ENCODE assay signal across 21 cellular contexts in the genomic region with DNA sequence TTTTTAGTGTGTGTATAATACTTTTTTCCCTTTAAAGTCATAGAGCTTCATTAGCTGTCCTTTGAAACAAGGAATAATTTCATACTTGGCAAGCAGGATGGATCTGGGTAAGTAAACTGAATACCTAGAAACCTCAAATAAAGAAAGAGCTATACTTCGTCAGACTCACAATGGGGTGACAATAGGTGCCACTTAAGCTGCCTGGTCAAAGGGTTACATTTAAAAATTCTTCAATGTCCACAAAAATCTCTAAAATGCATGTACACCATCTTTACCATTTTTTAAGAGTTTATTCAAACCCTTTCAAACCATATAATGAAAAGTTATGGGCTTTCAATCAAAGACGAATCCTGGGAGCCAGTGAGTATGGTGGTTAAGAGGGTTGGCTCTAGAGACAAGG. TPM values are rescaled to one million over a fixed set of nuclear protein-coding genes. Genes with fewer than 3 reads are reported as not detected.
DNase-seq lines count a peak whose midpoint lies in the region; ATAC-seq and TF ChIP-seq lines count a peak whose summit lies in the region.
"Had no signal": no experiment of that assay in that cellular context is flagged by ENCODE, and none has a peak within 500 bp of the region (broad histone marks: within the 10 kb centered on the region; RNA-seq: fewer than 3 reads in every experiment).

No MANE protein-coding gene starts in this region.

- no peaks in the 10 kb centered on the region for H3K27me3 Mint-ChIP-seq in CD4-positive, alpha-beta memory T cell
- H3K27me3 Mint-ChIP-seq in T-cell (no peaks in the 10 kb centered on the region), glutamatergic neuron (ENCODE audit: unreplicated experiment) (no peaks in the 10 kb centered on the region)

- H3K9me3 Mint-ChIP-seq in CD4-positive, alpha-beta memory T cell, result no peaks in the 10 kb centered on the region
- H3K9me3 Mint-ChIP-seq in T-cell (no peaks in the 10 kb centered on the region), glutamatergic neuron (ENCODE audit: unreplicated experiment) (peaks cover 4% of the 10 kb centered on the region)

- no peaks in the 10 kb centered on the region for H3K9me3 ChIP-seq in BLaER1 treated with 17β-estradiol and CSF1 and Interleukin-3, amounts not matched to agents 10 nM and 100 nM (replicated peaks in 1 of 11)
- H3K9me3 ChIP-seq in CD4-positive, alpha-beta memory T cell (ENCODE audit: control insufficient read depth in 1 of 2, low read length in 2 of 2), result no peaks in the 10 kb centered on the region
- H3K9me3 ChIP-seq: adrenal gland, HAP-1, heart right ventricle, lower lobe of right lung, Peyer's patch, tibial artery had no signal

- CTCF ChIA-PET in CD4-positive, alpha-beta memory T cell (lab: Charles Lee; ENCODE audit: partially characterized antibody), result interaction anchor here (1.3 to 1.5 kb wide), 3 partner anchors 8 to 12 kb away, joined by 3 read pairs; no protein-coding TSS in a partner anchor
- CTCF ChIA-PET in T-cell (lab: Charles Lee), result interaction anchor here (0.5 to 0.7 kb wide), 4 partner anchors 193 to 1320 kb away, joined by 3 to 4 read pairs (median 3); no protein-coding TSS in a partner anchor

- H3K27me3 ChIP-seq in BLaER1 treated with 17β-estradiol and CSF1 and Interleukin-3, amounts not matched to agents 10 nM and 100 nM, result peaks cover 0 to 4% (median 0%) of the 10 kb centered on the region in 11 experiments; a peak in 1 of 22 replicates
- H3K27me3 ChIP-seq in CD4-positive, alpha-beta memory T cell (ENCODE audit: insufficient read depth, low read length), result no peaks in the 10 kb centered on the region
- H3K27me3 ChIP-seq: adrenal gland, heart right ventricle, Peyer's patch, tibial artery had no signal

- H3K4me3 ChIP-seq in BLaER1 treated with 17β-estradiol and CSF1 and Interleukin-3, amounts not matched to agents 10 nM and 100 nM, result no peak overlapping the region
- no peak overlapping the region for H3K4me3 ChIP-seq in CD4-positive, alpha-beta memory T cell (ENCODE audit: low read length in 2 of 2)
- H3K4me3 ChIP-seq: adrenal gland, HAP-1, lower lobe of right lung, Peyer's patch, smooth muscle cell, tibial artery had no signal

- H3K4me1 ChIP-seq in BLaER1 treated with 17β-estradiol and CSF1 and Interleukin-3, amounts not matched to agents 10 nM and 100 nM, result peaks cover 31 to 68% (median 42%) of the 10 kb centered on the region in 10 experiments
- H3K4me1 ChIP-seq in CD4-positive, alpha-beta memory T cell (ENCODE audit: insufficient read depth, low read length), result peaks cover 51% of the 10 kb centered on the region

- DNase-seq in CD4-positive, alpha-beta memory T cell, result no peak
- no peak for DNase-seq in T-cell
- no peak for DNase-seq in glutamatergic neuron
- DNase-seq in sciatic nerve (ENCODE audit: low spot score), result no peak
- DNase-seq in SW480 (ENCODE audit: low spot score), result no peak
- no peak for DNase-seq in stimulated activated CD8-positive, alpha-beta memory T cell treated with anti-CD3 and anti-CD28 coated beads, Interleukin-4, amount 100 ng/mL, for 48 hours
- DNase-seq: C1 segment of cervical spinal cord; effector CD4-positive, alpha-beta T cell; EL; heart right ventricle; lower lobe of right lung; NCI-H2171; NCI-H748 treated with DMSO at 0.1 percent for 48 hours; Peyer's patch; tibial artery; WERI-Rb-1 had no signal

- H3K4me3 Mint-ChIP-seq in CD4-positive, alpha-beta memory T cell, result peak overlapping the region in 6 of 8 donors; percentile 44 to 89 (median 69)
- peak overlapping the region; percentile 61 to 97 (median 96) for H3K4me3 Mint-ChIP-seq in T-cell
- H3K4me3 Mint-ChIP-seq in glutamatergic neuron (ENCODE audit: unreplicated experiment), result peak overlapping the region; percentile 59

- peaks cover 34 to 79% (median 54%) of the 10 kb centered on the region in 4 donors for H3K4me1 Mint-ChIP-seq in CD4-positive, alpha-beta memory T cell
- H3K4me1 Mint-ChIP-seq in T-cell (peaks cover 57 to 66% (median 65%) of the 10 kb centered on the region in 3 donors), glutamatergic neuron (ENCODE audit: low read depth, unreplicated experiment) (peaks cover 33% of the 10 kb centered on the region)

- H3K27ac ChIP-seq in BLaER1 treated with 17β-estradiol and CSF1 and Interleukin-3, amounts not matched to agents 10 nM and 100 nM, result peak overlapping the region in 7 of 11 experiments; percentile 3 to 98 (median 97); a peak in 7 of 22 replicates
- no peak overlapping the region for H3K27ac ChIP-seq in CD4-positive, alpha-beta memory T cell (ENCODE audit: low read depth, low read length)
- H3K27ac ChIP-seq: adrenal gland, KMS-11, lower lobe of right lung, Peyer's patch, tibial artery, WERI-Rb-1 had no signal

- POLR2A ChIA-PET in CD4-positive, alpha-beta memory T cell (lab: Charles Lee; ENCODE audit: partially characterized antibody), result interaction anchor here (0.8 to 2.9 kb wide), 4 partner anchors 8 to 27 kb away, joined by 3 to 23 read pairs (median 4); no protein-coding TSS in a partner anchor
- POLR2A ChIA-PET in T-cell (lab: Charles Lee), result no interaction called here

- H3K36me3 ChIP-seq in BLaER1 treated with 17β-estradiol and CSF1 and Interleukin-3, amounts not matched to agents 10 nM and 100 nM, result peaks cover 45 to 55% (median 51%) of the 10 kb centered on the region in 11 experiments
- H3K36me3 ChIP-seq in CD4-positive, alpha-beta memory T cell (ENCODE audit: insufficient read depth, low read length), result peaks cover 37% of the 10 kb centered on the region

- H3K36me3 Mint-ChIP-seq in CD4-positive, alpha-beta memory T cell, result peaks cover 18 to 42% of the 10 kb centered on the region in 2 donors
- H3K36me3 Mint-ChIP-seq in T-cell, result peaks cover 22% of the 10 kb centered on the region
- no peaks in the 10 kb centered on the region for H3K36me3 Mint-ChIP-seq in glutamatergic neuron (ENCODE audit: unreplicated experiment)

- ATAC-seq in T-cell (replicated peaks in 1 of 4) (no peak), sciatic nerve (no peak)
- ATAC-seq: heart right ventricle, lower lobe of right lung had no signal

- H3K27ac Mint-ChIP-seq in CD4-positive, alpha-beta memory T cell, result peak overlapping the region in 6 of 7 donors; percentile 8 to 75 (median 54)
- H3K27ac Mint-ChIP-seq in T-cell, result peak overlapping the region; percentile 55 to 70
- H3K27ac Mint-ChIP-seq in glutamatergic neuron (ENCODE audit: unreplicated experiment), result no peak overlapping the region

- no peak for TF ChIP-seq CTCF in glutamatergic neuron (IDR thresholded peaks at IDR 0.05; ENCODE audit: partially characterized antibody, unreplicated experiment)

- intact Hi-C loops in CD4-positive, alpha-beta memory T cell (cut with micrococcal nuclease), result no loop called here
- intact Hi-C loops in sciatic nerve (cut with DNase I), result no loop called here

- H4K20me1 ChIP-seq in BLaER1 treated with 17β-estradiol and CSF1 and Interleukin-3, amounts not matched to agents 10 nM and 100 nM, result peaks cover 23 to 71% (median 43%) of the 10 kb centered on the region in 11 experiments; a peak in 17 of 22 replicates

- no peak overlapping the region for H3K9ac ChIP-seq in BLaER1 treated with 17β-estradiol and CSF1 and Interleukin-3, amounts not matched to agents 10 nM and 100 nM
- H3K9ac ChIP-seq: KMS-11 had no signal

- peak overlapping the region; percentile 10 to 98 (median 90); a peak in 20 of 22 replicates for H3K4me2 ChIP-seq in BLaER1 treated with 17β-estradiol and CSF1 and Interleukin-3, amounts not matched to agents 10 nM and 100 nM
- H3K4me2 ChIP-seq: KMS-11, smooth muscle cell had no signal

RNA-seq across cellular contexts. Expression of gene GIT2, which starts 3.1 kb away (rescaled TPM):
- total RNA-seq in CD4-positive, alpha-beta memory T cell, result 100 to 1,000 TPM; 133 to 149 TPM
- polyA plus RNA-seq in CD4-positive, alpha-beta memory T cell, result 100 to 1,000 TPM in 1 of 2 donors, 10 to 100 TPM in 1; 83.1 to 104 TPM
- total RNA-seq in T-cell (100 to 1,000 TPM in 4 of 5 donors, 10 to 100 TPM in 1; 96.7 to 132 (median 108) TPM), glutamatergic neuron (ENCODE audit: unreplicated experiment) (54.9 TPM), sciatic nerve (66.6 TPM)

RNA-seq across cellular contexts. Expression of gene ANKRD13A, which starts 6.1 kb away (rescaled TPM):
- 10 to 100 TPM; 99.5 to 99.7 TPM for total RNA-seq in CD4-positive, alpha-beta memory T cell
- polyA plus RNA-seq in CD4-positive, alpha-beta memory T cell, result 10 to 100 TPM; 66.6 to 67.0 TPM
- total RNA-seq in T-cell (10 to 100 TPM; 63.8 to 87.0 (median 76.8) TPM), glutamatergic neuron (ENCODE audit: unreplicated experiment) (139 TPM), sciatic nerve (41.1 TPM)

RNA-seq across cellular contexts. Expression of gene C12orf76, which starts 55.2 kb away (rescaled TPM):
- 10 to 100 TPM; 26.4 to 33.5 TPM for total RNA-seq in CD4-positive, alpha-beta memory T cell
- polyA plus RNA-seq in CD4-positive, alpha-beta memory T cell, result 10 to 100 TPM; 16.4 to 17.5 TPM
- total RNA-seq in T-cell (10 to 100 TPM; 13.6 to 31.0 (median 28.5) TPM), glutamatergic neuron (ENCODE audit: unreplicated experiment) (43.3 TPM), sciatic nerve (40.3 TPM)
